ENCODE assay signal across 24 cellular contexts in genomic region chr3:123737168-123737567, GRCh38.
A peak's percentile ranks its signal among the peaks of the same experiment; 100 is the strongest.
DNase-seq lines count a peak whose midpoint lies in the region; ATAC-seq, FAIRE-seq and TF ChIP-seq lines count a peak whose summit lies in the region.
"Had no signal": no experiment of that assay in that cellular context is flagged by ENCODE, and none has a peak within 500 bp of the region (broad histone marks: within the 10 kb centered on the region; RNA-seq: fewer than 3 reads in every experiment).

No MANE protein-coding gene starts in this region.

- FAIRE-seq in H1 (lab: Jason Lieb, UNC) (no peak), urothelium cell line (lab: Jason Lieb, UNC) (peak; percentile 87)
- FAIRE-seq: A549, D721Med, G401.6, GM12891, GM19239 had no signal

- intact Hi-C loops in MCF 10A (cut with micrococcal nuclease) = no loop called here
- intact Hi-C loops in mammary epithelial cell (cut with micrococcal nuclease) = no loop called here

- no peak overlapping the region for H3K4ac ChIP-seq in H1 (replicated peaks; ENCODE audit: insufficient read length, low read depth, low read length)
- no peak overlapping the region for H3K4ac ChIP-seq in mesenchymal stem cell (ENCODE audit: low read depth in 1 of 2, low read length in 2 of 2)

- H3K23ac ChIP-seq in H1 (ENCODE audit: insufficient read length) = no peak overlapping the region
- H3K23ac ChIP-seq in mesenchymal stem cell (ENCODE audit: low read length in 2 of 2) = no peak overlapping the region

- DNase-seq in MCF 10A (ENCODE audit: unreplicated experiment) = no peak
- DNase-seq in mammary epithelial cell = no peak
- no peak for DNase-seq in H1 (ENCODE audit: low read depth in 1 of 2, low spot score in 2 of 2)
- DNase-seq in mesenchymal stem cell = no peak
- no peak for DNase-seq in urothelium cell line (ENCODE audit: low spot score)
- DNase-seq in right atrium auricular region (ENCODE audit: low spot score) = no peak
- DNase-seq: AML-193; Caco-2; Calu3; CD4-positive, alpha-beta T cell; CD8-positive, alpha-beta T cell; DMS79 treated with DMSO at 0.1 percent for 48 hours; GF-D8 had no signal

- 89% methylated on average over 11 of the region's 14 CpGs for WGBS in mammary epithelial cell (ENCODE audit: low coverage, missing lambda C conversion rate)
- WGBS in H1 (ENCODE audit: extremely low coverage in 1 of 2, insufficient coverage in 1 of 2, insufficient read length in 1 of 2, insufficient replicate concordance in 2 of 2, low coverage in 1 of 2, low lambda C conversion rate in 2 of 2, missing lambda C conversion rate in 1 of 2), 2 experiments = 97% methylated on average over 13 of the region's 14 CpGs; no CpG with 5 or more reads in 1 of the 2 experiments
- WGBS in mesenchymal stem cell = 97% methylated on average over 14 of the region's 14 CpGs

- H3K27me3 Mint-ChIP-seq in MCF 10A (ENCODE audit: insufficient read depth, unreplicated experiment) = no peaks in the 10 kb centered on the region
- H3K27me3 Mint-ChIP-seq: CD4-positive, alpha-beta T cell had no signal

- H2AK5ac ChIP-seq in H1 (ENCODE audit: low read depth, low read length) = no peak overlapping the region
- peak overlapping the region; percentile 63 for H2AK5ac ChIP-seq in mesenchymal stem cell (ENCODE audit: low read length, severe bottlenecking)

- TF ChIP-seq POLR2A in H1 (IDR thresholded peaks at IDR 0.05; ENCODE audit: control extremely low read depth in 1 of 2, low read depth in 2 of 2, low read length in 2 of 2) = no peak

- no peak for TF ChIP-seq CTCF in MCF 10A (IDR thresholded peaks at IDR 0.05; ENCODE audit: unreplicated experiment)
- TF ChIP-seq CTCF in mammary epithelial cell (conservative IDR thresholded peaks at IDR 0.05 in 1 of 2, IDR thresholded peaks at IDR 0.05 in 1 of 2; ENCODE audit: extremely low read depth in 1 of 2, insufficient read depth in 1 of 2, low read depth in 1 of 2, low read length in 2 of 2) = no peak
- no peak for TF ChIP-seq CTCF in H1 (IDR thresholded peaks at IDR 0.05; ENCODE audit: control extremely low read depth in 1 of 3, insufficient read depth in 1 of 3, low read depth in 1 of 3, low read length in 3 of 3)
- no peak for TF ChIP-seq CTCF in right atrium auricular region (IDR thresholded peaks at IDR 0.05)

- H3K9me3 ChIP-seq in mammary epithelial cell (replicated peaks; ENCODE audit: insufficient read depth, low read length) (no peaks in the 10 kb centered on the region), H1 (ENCODE audit: insufficient read depth in 2 of 2, low read depth in 1 of 2, low read length in 1 of 2) (no peaks in the 10 kb centered on the region), mesenchymal stem cell (ENCODE audit: control insufficient read depth, low read length) (no peaks in the 10 kb centered on the region), right atrium auricular region (no peaks in the 10 kb centered on the region)
- H3K9me3 ChIP-seq: A549; BLaER1 treated with 17β-estradiol and CSF1 and Interleukin-3, amounts not matched to agents 10 nM and 100 nM; Caco-2 had no signal

- no peak overlapping the region for H2BK15ac ChIP-seq in H1 (ENCODE audit: low read length)
- H2BK15ac ChIP-seq in mesenchymal stem cell (ENCODE audit: low read depth, poor library complexity, severe bottlenecking) = no peak overlapping the region

- H4K20me1 ChIP-seq in mammary epithelial cell (ENCODE audit: insufficient read depth, low read length) = no peaks in the 10 kb centered on the region
- H4K20me1 ChIP-seq in H1 (replicated peaks in 1 of 2; ENCODE audit: control insufficient read depth in 1 of 2, insufficient read depth in 2 of 2, low read length in 2 of 2) = no peaks in the 10 kb centered on the region
- H4K20me1 ChIP-seq: BLaER1 treated with 17β-estradiol and CSF1 and Interleukin-3, amounts not matched to agents 10 nM and 100 nM had no signal

- no peak for TF ChIP-seq RAD21 in H1 (IDR thresholded peaks at IDR 0.05 in 1 of 2, conservative IDR thresholded peaks at IDR 0.05 in 1 of 2; ENCODE audit: low read depth in 2 of 2, low read length in 2 of 2)

- peak overlapping the region; percentile 12 for H3K27ac Mint-ChIP-seq in MCF 10A (ENCODE audit: low read depth, unreplicated experiment)
- H3K27ac Mint-ChIP-seq: B cell; CD4-positive, alpha-beta T cell; CD8-positive, alpha-beta T cell had no signal

- H2BK5ac ChIP-seq in H1 (ENCODE audit: low read depth, low read length) = no peak overlapping the region
- no peak overlapping the region for H2BK5ac ChIP-seq in mesenchymal stem cell (ENCODE audit: low read depth, low read length, poor library complexity, severe bottlenecking)

- no peaks in the 10 kb centered on the region for H3K79me2 ChIP-seq in mammary epithelial cell (ENCODE audit: insufficient read depth, low read length)
- no peaks in the 10 kb centered on the region for H3K79me2 ChIP-seq in H1 (ENCODE audit: control insufficient read depth in 1 of 2, insufficient read depth in 2 of 2, low read length in 2 of 2)

- H4K8ac ChIP-seq in H1 (ENCODE audit: extremely low read depth, insufficient read depth, low read length) (peak overlapping the region; percentile 9; the same call in 1 of the 2 replicates), mesenchymal stem cell (ENCODE audit: low read length) (no peak overlapping the region)

- H3K4me3 Mint-ChIP-seq in MCF 10A (ENCODE audit: unreplicated experiment) = no peak overlapping the region
- H3K4me3 Mint-ChIP-seq: B cell; CD4-positive, alpha-beta T cell; CD8-positive, alpha-beta T cell had no signal

- ATAC-seq in HG02885 (IDR thresholded peaks at IDR 0.05; ENCODE audit: poor library complexity, unreplicated experiment) (no peak), HG02763 (IDR thresholded peaks at IDR 0.05; ENCODE audit: unreplicated experiment) (no peak)
- ATAC-seq: A549; CD8-positive, alpha-beta T cell had no signal

- H3K4me1 ChIP-seq in mammary epithelial cell (ENCODE audit: insufficient read depth, low read length) (peaks cover 70% of the 10 kb centered on the region), H1 (replicated peaks in 1 of 4; ENCODE audit: control insufficient read depth in 3 of 4, insufficient read depth in 4 of 4, low read length in 3 of 4) (no peaks in the 10 kb centered on the region), mesenchymal stem cell (ENCODE audit: control insufficient read depth, insufficient read depth, low read depth, low read length) (peaks cover 40% of the 10 kb centered on the region), right atrium auricular region (no peaks in the 10 kb centered on the region)
- H3K4me1 ChIP-seq: Caco-2 had no signal

- H3K4me3 ChIP-seq in mammary epithelial cell (replicated peaks in 1 of 3; ENCODE audit: insufficient read depth in 1 of 3, low read depth in 2 of 3, low read length in 3 of 3) (no peak overlapping the region), H1 (ENCODE audit: extremely low read depth in 1 of 4, insufficient read depth in 2 of 4, low read depth in 3 of 4, low read length in 4 of 4) (no peak overlapping the region), mesenchymal stem cell (ENCODE audit: insufficient read depth in 1 of 2, low read depth in 1 of 2, low read length in 2 of 2) (no peak overlapping the region), right atrium auricular region (no peak overlapping the region)
- H3K4me3 ChIP-seq: A549; BLaER1 treated with 17β-estradiol and CSF1 and Interleukin-3, amounts not matched to agents 10 nM and 100 nM had no signal

- H3K36me3 ChIP-seq in mammary epithelial cell (ENCODE audit: insufficient read depth, low read length) (peaks cover 12% of the 10 kb centered on the region), H1 (ENCODE audit: control insufficient read depth in 2 of 4, insufficient read depth in 4 of 4, low read length in 3 of 4) (no peaks in the 10 kb centered on the region), mesenchymal stem cell (ENCODE audit: control insufficient read depth in 1 of 2, insufficient read depth in 2 of 2, low read depth in 1 of 2, low read length in 2 of 2) (peaks cover 25 to 44% of the 10 kb centered on the region in 2 experiments), right atrium auricular region (no peaks in the 10 kb centered on the region)

- H3K18ac ChIP-seq in H1 (ENCODE audit: extremely low read depth, low read length) (no peak overlapping the region), mesenchymal stem cell (ENCODE audit: low read depth in 1 of 2, low read length in 2 of 2) (no peak overlapping the region)

- POLR2A ChIA-PET in MCF 10A (lab: Yijun Ruan, JAX) = no interaction called here
- POLR2A ChIA-PET in H1 (lab: Charles Lee; ENCODE audit: partially characterized antibody) = no interaction called here

- no peak overlapping the region for H3K14ac ChIP-seq in H1 (ENCODE audit: insufficient read length)
- no peak overlapping the region for H3K14ac ChIP-seq in mesenchymal stem cell (ENCODE audit: low read length in 2 of 2)

- no peaks in the 10 kb centered on the region for H3K9me3 Mint-ChIP-seq in MCF 10A (ENCODE audit: unreplicated experiment)
- H3K9me3 Mint-ChIP-seq: CD4-positive, alpha-beta T cell; CD8-positive, alpha-beta T cell had no signal

- dilution Hi-C loops in mammary epithelial cell (cut with HindIII; ENCODE audit: low sequenced_read_pairs) = loop anchor here (5.0 kb wide), 1 partner anchor 80 kb away; no protein-coding TSS in a partner anchor

- H4K5ac ChIP-seq in H1 (ENCODE audit: insufficient read length, low read depth, low read length) = no peak overlapping the region

- CTCF ChIA-PET in MCF 10A (lab: Yijun Ruan, JAX) (interaction anchor here (0.9 to 1.0 kb wide), 2 partner anchors 13 to 21 kb away, joined by 4 read pairs; no protein-coding TSS in a partner anchor), mammary epithelial cell (lab: Charles Lee; ENCODE audit: low non-redundant PET) (no interaction called here), H1 (lab: Charles Lee; ENCODE audit: partially characterized antibody) (no interaction called here)

- peaks cover 47% of the 10 kb centered on the region for H3K4me1 Mint-ChIP-seq in MCF 10A (ENCODE audit: insufficient read depth, unreplicated experiment)
- H3K4me1 Mint-ChIP-seq: B cell had no signal

- H4K91ac ChIP-seq in H1 (replicated peaks; ENCODE audit: insufficient read length, low read length) (no peak overlapping the region), mesenchymal stem cell (ENCODE audit: low read length) (no peak overlapping the region)

- H3K56ac ChIP-seq in H1 (replicated peaks; ENCODE audit: insufficient read length, low read depth, low read length) = no peak overlapping the region

- H3K23me2 ChIP-seq in H1 (ENCODE audit: low read depth, low read length) = no peaks in the 10 kb centered on the region

- H2BK120ac ChIP-seq in H1 (replicated peaks; ENCODE audit: low read depth, low read length) = no peak overlapping the region
- peak overlapping the region; percentile 9 for H2BK120ac ChIP-seq in mesenchymal stem cell (ENCODE audit: low read depth, low read length)

- BruUV-seq in MCF 10A (replicated peaks; lab: Mats Ljungman, UMichigan) (no TSS peak), mammary epithelial cell (replicated peaks; lab: Mats Ljungman, UMichigan) (no TSS peak)

- no peak overlapping the region for H2BK12ac ChIP-seq in H1 (ENCODE audit: low read depth, low read length)
- no peak overlapping the region for H2BK12ac ChIP-seq in mesenchymal stem cell (ENCODE audit: low read length in 2 of 2)

- in situ Hi-C loops in mammary epithelial cell (cut with MboI; ENCODE audit: low sequenced_read_pairs in 2 of 2) = no loop called here

- H3K27me3 ChIP-seq in mammary epithelial cell (ENCODE audit: insufficient read depth, low read length) (no peaks in the 10 kb centered on the region), H1 (replicated peaks in 1 of 4; ENCODE audit: control insufficient read depth in 3 of 4, extremely low read depth in 1 of 4, insufficient read depth in 3 of 4, low read length in 3 of 4) (no peaks in the 10 kb centered on the region), mesenchymal stem cell (ENCODE audit: control insufficient read depth in 1 of 2, insufficient read depth in 1 of 2, low read length in 2 of 2) (no peaks in the 10 kb centered on the region), right atrium auricular region (no peaks in the 10 kb centered on the region)
- H3K27me3 ChIP-seq: BLaER1 treated with 17β-estradiol and CSF1 and Interleukin-3, amounts not matched to agents 10 nM and 100 nM had no signal

- H2BK20ac ChIP-seq in H1 (ENCODE audit: low read length) = no peak overlapping the region

- no peak overlapping the region for H3K9ac ChIP-seq in mammary epithelial cell (ENCODE audit: insufficient read depth, low read length)
- H3K9ac ChIP-seq in H1 (replicated peaks in 1 of 4; ENCODE audit: extremely low read depth in 1 of 4, low read depth in 3 of 4, low read length in 3 of 4) = no peak overlapping the region
- H3K9ac ChIP-seq in mesenchymal stem cell (ENCODE audit: low read length) = no peak overlapping the region
- H3K9ac ChIP-seq: BLaER1 treated with 17β-estradiol and CSF1 and Interleukin-3, amounts not matched to agents 10 nM and 100 nM had no signal

- no peaks in the 10 kb centered on the region for H3K36me3 Mint-ChIP-seq in MCF 10A (ENCODE audit: insufficient read depth, unreplicated experiment)
- H3K36me3 Mint-ChIP-seq: CD8-positive, alpha-beta T cell had no signal

- no peak for TF ChIP-seq EP300 in H1 (IDR thresholded peaks at IDR 0.05; ENCODE audit: borderline replicate concordance in 1 of 2, low read depth in 2 of 2, low read length in 2 of 2)

- H3K79me1 ChIP-seq in H1 (ENCODE audit: low read depth, low read length) = no peaks in the 10 kb centered on the region
- peaks cover 14% of the 10 kb centered on the region for H3K79me1 ChIP-seq in mesenchymal stem cell (replicated peaks; ENCODE audit: low read length, poor library complexity, severe bottlenecking)

- H3K4me2 ChIP-seq in mammary epithelial cell (ENCODE audit: insufficient read depth, low read depth, low read length) (no peak overlapping the region), H1 (ENCODE audit: insufficient read depth in 1 of 2, low read depth in 2 of 2, low read length in 2 of 2) (no peak overlapping the region), mesenchymal stem cell (ENCODE audit: low read length, poor library complexity, severe bottlenecking) (no peak overlapping the region)
- H3K4me2 ChIP-seq: A549; BLaER1 treated with 17β-estradiol and CSF1 and Interleukin-3, amounts not matched to agents 10 nM and 100 nM had no signal

- H3K27ac ChIP-seq in mammary epithelial cell (ENCODE audit: insufficient read depth, low read depth, low read length) (no peak overlapping the region), H1 (ENCODE audit: low read depth, low read length) (no peak overlapping the region), mesenchymal stem cell (ENCODE audit: low read length, poor library complexity, severe bottlenecking) (no peak overlapping the region), right atrium auricular region (no peak overlapping the region)
- H3K27ac ChIP-seq: 22Rv1; BLaER1 treated with 17β-estradiol and CSF1 and Interleukin-3, amounts not matched to agents 10 nM and 100 nM; C4-2B had no signal

- H2AFZ ChIP-seq in mammary epithelial cell (ENCODE audit: low read depth, low read length) = no peak overlapping the region
- H2AFZ ChIP-seq in H1 (ENCODE audit: low read length) = no peak overlapping the region
- no peak overlapping the region for H2AFZ ChIP-seq in mesenchymal stem cell (ENCODE audit: low read depth, low read length)
